8 cellular contexts compared by ENCODE assay signal in genomic region chr13:112587767-112588489, GRCh38. TPM values are rescaled to one million over a fixed set of nuclear protein-coding genes. Genes with fewer than 3 reads are reported as not detected.
A peak's percentile ranks its signal among the peaks of the same experiment; 100 is the strongest.
DNase-seq lines count a peak whose midpoint lies in the region; ATAC-seq and TF ChIP-seq lines count a peak whose summit lies in the region.

A gene with protein sequence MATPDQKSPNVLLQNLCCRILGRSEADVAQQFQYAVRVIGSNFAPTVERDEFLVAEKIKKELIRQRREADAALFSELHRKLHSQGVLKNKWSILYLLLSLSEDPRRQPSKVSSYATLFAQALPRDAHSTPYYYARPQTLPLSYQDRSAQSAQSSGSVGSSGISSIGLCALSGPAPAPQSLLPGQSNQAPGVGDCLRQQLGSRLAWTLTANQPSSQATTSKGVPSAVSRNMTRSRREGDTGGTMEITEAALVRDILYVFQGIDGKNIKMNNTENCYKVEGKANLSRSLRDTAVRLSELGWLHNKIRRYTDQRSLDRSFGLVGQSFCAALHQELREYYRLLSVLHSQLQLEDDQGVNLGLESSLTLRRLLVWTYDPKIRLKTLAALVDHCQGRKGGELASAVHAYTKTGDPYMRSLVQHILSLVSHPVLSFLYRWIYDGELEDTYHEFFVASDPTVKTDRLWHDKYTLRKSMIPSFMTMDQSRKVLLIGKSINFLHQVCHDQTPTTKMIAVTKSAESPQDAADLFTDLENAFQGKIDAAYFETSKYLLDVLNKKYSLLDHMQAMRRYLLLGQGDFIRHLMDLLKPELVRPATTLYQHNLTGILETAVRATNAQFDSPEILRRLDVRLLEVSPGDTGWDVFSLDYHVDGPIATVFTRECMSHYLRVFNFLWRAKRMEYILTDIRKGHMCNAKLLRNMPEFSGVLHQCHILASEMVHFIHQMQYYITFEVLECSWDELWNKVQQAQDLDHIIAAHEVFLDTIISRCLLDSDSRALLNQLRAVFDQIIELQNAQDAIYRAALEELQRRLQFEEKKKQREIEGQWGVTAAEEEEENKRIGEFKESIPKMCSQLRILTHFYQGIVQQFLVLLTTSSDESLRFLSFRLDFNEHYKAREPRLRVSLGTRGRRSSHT (minus strand): TSS chr13:112588153. CDS start chr13:112587980, 173 bp downstream.

- H3K36me3 Mint-ChIP-seq in activated T-helper 17 cell treated with anti-CD3 and anti-CD28 coated beads, Interleukin-2, amount 50 U/mL, for 72 hours (ENCODE audit: low read depth): no peaks in the 10 kb centered on the region
- no peaks in the 10 kb centered on the region for H3K36me3 Mint-ChIP-seq in natural killer cell

- H3K27ac ChIP-seq in RWPE1: peak within 1 kb of the TSS; percentile 99

- CTCF ChIA-PET in RWPE1 (lab: Yijun Ruan, JAX): no interaction called here

- TF ChIP-seq CTCF in RWPE1 (conservative IDR thresholded peaks at IDR 0.05; ENCODE audit: low read depth): no peak
- no peak for TF ChIP-seq CTCF in fibroblast of mammary gland (conservative IDR thresholded peaks at IDR 0.05; ENCODE audit: control insufficient read depth, insufficient read depth, low read depth, low read length)
- TF ChIP-seq CTCF in natural killer cell (IDR thresholded peaks at IDR 0.05): no peak

- H3K4me3 Mint-ChIP-seq in activated T-helper 17 cell treated with anti-CD3 and anti-CD28 coated beads, Interleukin-2, amount 50 U/mL, for 72 hours: peak within 1 kb of the TSS; percentile 97
- peak within 1 kb of the TSS; percentile 94 for H3K4me3 Mint-ChIP-seq in natural killer cell

- no peaks in the 10 kb centered on the region for H3K27me3 Mint-ChIP-seq in activated T-helper 17 cell treated with anti-CD3 and anti-CD28 coated beads, Interleukin-2, amount 50 U/mL, for 72 hours
- H3K27me3 Mint-ChIP-seq in natural killer cell (ENCODE audit: low read depth in 2 of 2): peaks cover 3 to 9% of the 10 kb centered on the region in 2 donors

- in situ Hi-C loops in KBM-7 (cut with MboI; ENCODE audit: low pct_unique_long_range_greater_than_20kb, low sequenced_read_pairs): no loop called here

- POLR2A ChIA-PET in RWPE1 (lab: Yijun Ruan, JAX; ENCODE audit: low non-redundant PET): no interaction called here

- intact Hi-C loops in natural killer cell (cut with micrococcal nuclease): no loop called here

- H3K27ac Mint-ChIP-seq in activated T-helper 17 cell treated with anti-CD3 and anti-CD28 coated beads, Interleukin-2, amount 50 U/mL, for 72 hours: peak within 1 kb of the TSS; percentile 95
- peak within 1 kb of the TSS; percentile 93 to 96 for H3K27ac Mint-ChIP-seq in natural killer cell

- peaks cover 16% of the 10 kb centered on the region for H3K4me1 Mint-ChIP-seq in activated T-helper 17 cell treated with anti-CD3 and anti-CD28 coated beads, Interleukin-2, amount 50 U/mL, for 72 hours
- peaks cover 30 to 39% of the 10 kb centered on the region in 2 donors for H3K4me1 Mint-ChIP-seq in natural killer cell

- no peaks in the 10 kb centered on the region for H3K9me3 Mint-ChIP-seq in activated T-helper 17 cell treated with anti-CD3 and anti-CD28 coated beads, Interleukin-2, amount 50 U/mL, for 72 hours
- H3K9me3 Mint-ChIP-seq in natural killer cell: no peaks in the 10 kb centered on the region

- H3K4me3 ChIP-seq in fibroblast of mammary gland (ENCODE audit: control insufficient read depth, low read depth, low read length): peak within 1 kb of the TSS; percentile 86

- peak; percentile 81 for DNase-seq in DMS79 (lab: John Stamatoyannopoulos, UW)
- peak; percentile 85 for DNase-seq in KBM-7
- DNase-seq in RWPE1 (ENCODE audit: low spot score): peak; percentile 86
- DNase-seq in fibroblast of mammary gland (ENCODE audit: low read depth): peak; percentile 77
- DNase-seq in natural killer cell: peak; percentile 73
- DNase-seq in stimulated activated naive CD4-positive, alpha-beta T cell (lab: John Stamatoyannopoulos, UW): peak; percentile 56 to 84 (median 68)

- ATAC-seq in GM21619 (IDR thresholded peaks at IDR 0.05; ENCODE audit: unreplicated experiment) (peak; percentile 79), natural killer cell (peak; percentile 84 to 90 (median 90))
- ATAC-seq in activated T-helper 17 cell treated with anti-CD3 and anti-CD28 coated beads, Interleukin-2, amount 50 U/mL, for 72 hours (replicated peaks): peak; percentile 82

RNA-seq across cellular contexts. Expression of the gene that starts here (rescaled TPM):
- total RNA-seq in activated T-helper 17 cell treated with anti-CD3 and anti-CD28 coated beads, Interleukin-2, amount 50 U/mL, for 72 hours: 10 to 100 TPM; 31.3 to 46.4 TPM
- total RNA-seq in natural killer cell: 10 to 100 TPM; 43.0 to 57.9 (median 53.6) TPM

Comparison
In these comparisons a context has a peak if more than half of its experiments do, and no peak if none do; other contexts are left out.
1. Peak in every context shown above with its lines: DNase-seq, ATAC-seq, H3K4me3 ChIP-seq and H3K27ac ChIP-seq.